In genomic region chr18:35290070-35290735, GRCh38 we compare ENCODE assay signal across 1 cellular context.
A peak's percentile ranks its signal among the peaks of the same experiment; 100 is the strongest.
TF ChIP-seq lines count a peak whose summit lies in the region.

Gene ZSCAN30, minus strand, starts transcription at chr18:35290229. Its CDS starts 25,877 bp downstream, at chr18:35264352.

TF ChIP-seq in K562, 482 proteins besides CTCF, POLR2A, EP300 and RAD21 (continued from another document and continues in another):
- TF ChIP-seq RERE (CRISPR knock-in tag; IDR thresholded peaks at IDR 0.05; ENCODE audit: borderline replicate concordance) (no peak), TSHZ1 (CRISPR knock-in tag; IDR thresholded peaks at IDR 0.05) (no peak), MTF1 (CRISPR knock-in tag; IDR thresholded peaks at IDR 0.05; ENCODE audit: borderline replicate concordance) (no peak), SMAD1 (IDR thresholded peaks at IDR 0.05; ENCODE audit: low read depth, low read length, partially characterized antibody) (peak; percentile 81), ZKSCAN1 (IDR thresholded peaks at IDR 0.05; ENCODE audit: low read depth, low read length) (peak; percentile 86), CAMTA2 (CRISPR knock-in tag; conservative IDR thresholded peaks at IDR 0.05) (no peak), VEZF1 (CRISPR knock-in tag; IDR thresholded peaks at IDR 0.05) (peak; percentile 93), NUFIP1 (IDR thresholded peaks at IDR 0.05; ENCODE audit: partially characterized antibody) (no peak), PRDM10 (IDR thresholded peaks at IDR 0.05; ENCODE audit: partially characterized antibody) (peak; percentile 59), RBM39 (optimal IDR thresholded peaks at IDR 0.05; ENCODE audit: low read depth, low read length) (no peak), ZNF407 (IDR thresholded peaks at IDR 0.05; ENCODE audit: low read depth) (no peak), MLLT1 (IDR thresholded peaks at IDR 0.05) (peak; percentile 72 to 99; a peak in 3 of 4 replicates), HEY1 (CRISPR knock-in tag; IDR thresholded peaks at IDR 0.05; ENCODE audit: borderline replicate concordance) (no peak), ZNF316 (IDR thresholded peaks at IDR 0.05) (no peak), MEF2D (tag; conservative IDR thresholded peaks at IDR 0.05; ENCODE audit: low read depth) (0 out of 2 replicates have a peak, but pooled peaks have one; percentile 48), YBX1 (IDR thresholded peaks at IDR 0.05) (no peak), CBX3 (IDR thresholded peaks at IDR 0.05; ENCODE audit: borderline replicate concordance in 1 of 2, low read length in 2 of 2) (peak in 1 of 2 experiments; percentile 45; a peak in 1 of 3 replicates), KLF16 (IDR thresholded peaks at IDR 0.05) (no peak), ZNF175 (CRISPR knock-in tag; IDR thresholded peaks at IDR 0.05; ENCODE audit: low read depth) (0 out of 2 replicates have a peak, but pooled peaks have one; percentile 35), NR2C1 (IDR thresholded peaks at IDR 0.05) (peak; percentile 80), NR2C1 (tag; IDR thresholded peaks at IDR 0.05) (peak; percentile 81), ARID2 (IDR thresholded peaks at IDR 0.05) (no peak), RBBP5 (IDR thresholded peaks at IDR 0.05; ENCODE audit: borderline replicate concordance, insufficient read depth, low read length, poor library complexity, severe bottlenecking) (peak; percentile 95), MEIS2 (IDR thresholded peaks at IDR 0.05; ENCODE audit: partially characterized antibody) (peak; percentile 92), BDP1 (IDR thresholded peaks at IDR 0.05; ENCODE audit: insufficient read depth, insufficient read length) (no peak), BRCA1 (IDR thresholded peaks at IDR 0.05) (no peak), BRCA1 (CRISPR knock-in tag; IDR thresholded peaks at IDR 0.05) (0 out of 2 replicates have a peak, but pooled peaks have one; percentile 23), CCNT2 (IDR thresholded peaks at IDR 0.05; ENCODE audit: borderline replicate concordance, extremely low read depth, insufficient read length, low read depth, low read length) (peak; percentile 35), SAP30 (IDR thresholded peaks at IDR 0.05; ENCODE audit: borderline replicate concordance, insufficient read depth, low read depth, low read length, poor library complexity, severe bottlenecking) (peak; percentile 57), SUPT5H (IDR thresholded peaks at IDR 0.05) (peak; percentile 93)
